ENCODE assay signal across 8 cellular contexts in genomic region chr11:101915811-101916291, GRCh38. TPM values are rescaled to one million over a fixed set of nuclear protein-coding genes. Genes with fewer than 3 reads are reported as not detected.
DNase-seq lines count a peak whose midpoint lies in the region; ATAC-seq and TF ChIP-seq lines count a peak whose summit lies in the region.

No MANE protein-coding gene starts in this region.

- peak; percentile 37 for ATAC-seq in GM21390 (IDR thresholded peaks at IDR 0.05; ENCODE audit: unreplicated experiment)
- ATAC-seq in activated T-helper 17 cell treated with anti-CD3 and anti-CD28 coated beads, Interleukin-2, amount 50 U/mL, for 72 hours (replicated peaks), result no peak
- ATAC-seq in heart right ventricle, result peak in 6 of 8 donors; percentile 30 to 54 (median 46)
- ATAC-seq in GM19035 (IDR thresholded peaks at IDR 0.05; ENCODE audit: unreplicated experiment), result no peak

- no peaks in the 10 kb centered on the region for H3K9me3 ChIP-seq in heart right ventricle

- H3K9me3 Mint-ChIP-seq in activated T-helper 17 cell treated with anti-CD3 and anti-CD28 coated beads, Interleukin-2, amount 50 U/mL, for 72 hours, result no peaks in the 10 kb centered on the region

- no peaks in the 10 kb centered on the region for H3K36me3 Mint-ChIP-seq in activated T-helper 17 cell treated with anti-CD3 and anti-CD28 coated beads, Interleukin-2, amount 50 U/mL, for 72 hours (ENCODE audit: low read depth)

- peaks cover 20% of the 10 kb centered on the region for H3K4me1 Mint-ChIP-seq in activated T-helper 17 cell treated with anti-CD3 and anti-CD28 coated beads, Interleukin-2, amount 50 U/mL, for 72 hours

- in situ Hi-C loops in KBM-7 (cut with MboI; ENCODE audit: low pct_unique_long_range_greater_than_20kb, low sequenced_read_pairs), result no loop called here

- peak overlapping the region; percentile 90 for H3K4me3 Mint-ChIP-seq in activated T-helper 17 cell treated with anti-CD3 and anti-CD28 coated beads, Interleukin-2, amount 50 U/mL, for 72 hours

- peak overlapping the region; percentile 83 for H3K27ac Mint-ChIP-seq in activated T-helper 17 cell treated with anti-CD3 and anti-CD28 coated beads, Interleukin-2, amount 50 U/mL, for 72 hours

- peak overlapping the region in 9 of 10 donors; percentile 41 to 87 (median 73) for H3K4me3 ChIP-seq in heart right ventricle
- H3K4me3 ChIP-seq in skeletal muscle cell (ENCODE audit: low read depth, low read length), result peak overlapping the region; percentile 72

- peaks cover 5% of the 10 kb centered on the region for H3K27me3 Mint-ChIP-seq in activated T-helper 17 cell treated with anti-CD3 and anti-CD28 coated beads, Interleukin-2, amount 50 U/mL, for 72 hours

- no peak for TF ChIP-seq CTCF in heart right ventricle (IDR thresholded peaks at IDR 0.05)

- H3K27me3 ChIP-seq in heart right ventricle, result no peaks in the 10 kb centered on the region

- peaks cover 0 to 4% (median 0%) of the 10 kb centered on the region in 9 donors for H3K36me3 ChIP-seq in heart right ventricle

- intact Hi-C loops in heart right ventricle (cut with DNase I), result loop anchor here in 1 of 10 donors (10.0 kb wide), 1 partner anchor 89 kb away; no protein-coding TSS in a partner anchor

- DNase-seq in EL, result peak; percentile 33
- peak; percentile 56 for DNase-seq in KBM-7
- no peak for DNase-seq in heart right ventricle
- DNase-seq in skeletal muscle cell (ENCODE audit: low read depth), result peak; percentile 53
- DNase-seq in stimulated activated CD4-positive, alpha-beta T cell treated with anti-CD3 and anti-CD28 coated beads, Interleukin-2, amount 100 ng/mL, for 48 hours, result no peak

- peak overlapping the region in 9 of 10 donors; percentile 65 to 85 (median 75) for H3K27ac ChIP-seq in heart right ventricle

- 21 to 35% methylated on average over 4 of the region's 4 CpGs for WGBS in heart right ventricle, 2 donors

- H3K4me1 ChIP-seq in heart right ventricle, result peaks cover 0 to 32% (median 18%) of the 10 kb centered on the region in 9 donors

RNA-seq across cellular contexts. Expression of gene ANGPTL5, which starts 0.5 kb away (rescaled TPM):
- not detected for total RNA-seq in activated T-helper 17 cell treated with anti-CD3 and anti-CD28 coated beads, Interleukin-2, amount 50 U/mL, for 72 hours
- total RNA-seq in heart right ventricle, result 1 to 10 TPM in 1 of 10 donors, under 1 TPM in 9; 0.17 to 1.3 (median 0.54) TPM
- polyA plus RNA-seq in heart right ventricle, result under 1 TPM; 0.09 to 0.95 TPM

RNA-seq across cellular contexts. Expression of gene CEP126, which starts 1.0 kb away (rescaled TPM):
- 1 to 10 TPM in 1 of 2 donors, under 1 TPM in 1; 0.97 to 1.5 TPM for total RNA-seq in activated T-helper 17 cell treated with anti-CD3 and anti-CD28 coated beads, Interleukin-2, amount 50 U/mL, for 72 hours
- 1 to 10 TPM in 6 of 10 donors, under 1 TPM in 4; 0.40 to 1.8 (median 1.2) TPM for total RNA-seq in heart right ventricle
- 1 to 10 TPM in 1 of 2 donors, under 1 TPM in 1; 0.25 to 2.5 TPM for polyA plus RNA-seq in heart right ventricle

Comparison
In these comparisons a context has a peak if more than half of its experiments do, and no peak if none do; other contexts are left out.
1. DNase-seq: peak in EL (single experiment), KBM-7 (single experiment) and skeletal muscle cell (single experiment); none in heart right ventricle (0 of 2) and stimulated activated CD4-positive, alpha-beta T cell treated with anti-CD3 and anti-CD28 coated beads, Interleukin-2, amount 100 ng/mL, for 48 hours (0 of 2).
2. ATAC-seq: peak in GM21390 (single experiment) and heart right ventricle (6 of 8); none in activated T-helper 17 cell treated with anti-CD3 and anti-CD28 coated beads, Interleukin-2, amount 50 U/mL, for 72 hours (single experiment) and GM19035 (single experiment).